In the genomic region with DNA sequence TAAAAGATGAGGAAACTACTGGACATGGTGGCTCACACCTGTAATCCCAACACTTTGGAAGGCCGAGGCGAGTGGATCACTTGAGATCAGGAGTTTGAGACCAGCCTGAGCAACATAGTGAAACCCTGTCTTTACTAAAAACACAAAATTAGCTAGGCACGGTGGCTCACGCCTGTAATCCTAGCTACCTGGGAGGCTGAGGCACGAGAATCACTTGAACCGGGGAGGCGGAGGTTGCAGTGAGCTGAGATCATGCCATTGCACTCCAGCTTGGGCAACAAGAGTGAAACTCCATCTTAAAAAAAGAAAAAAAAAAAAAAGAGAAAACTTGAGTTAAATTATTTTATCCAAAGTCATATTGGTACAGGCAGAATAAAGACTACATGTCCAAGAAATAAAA, we compare ENCODE assay signal across 11 cellular contexts. TPM values are rescaled to one million over a fixed set of nuclear protein-coding genes. Genes with fewer than 3 reads are reported as not detected.
DNase-seq lines count a peak whose midpoint lies in the region; ATAC-seq and TF ChIP-seq lines count a peak whose summit lies in the region.
"Not testable (repeated sequence)": the region's sequence is repeated elsewhere in the genome, so short reads cannot be mapped to it uniquely, and the experiment has no call there.
"Had no signal": no experiment of that assay in that cellular context is flagged by ENCODE, and none has a peak within 500 bp of the region (broad histone marks: within the 10 kb centered on the region; RNA-seq: fewer than 3 reads in every experiment).

No MANE protein-coding gene starts in this region.

- peak overlapping the region; percentile 29 to 97 (median 93) for H3K27ac Mint-ChIP-seq in CD8-positive, alpha-beta memory T cell
- peak overlapping the region; percentile 48 for H3K27ac Mint-ChIP-seq in activated T-helper 1 cell treated with anti-CD3 and anti-CD28 coated beads, Interleukin-12 subunit alpha, Interleukin-12 subunit beta, Interleukin-2, Interleukin-4 antibody, amounts not matched to agents 30 ng/mL and 10 ng/mL and 1 ng/mL, durations not matched to agents 14 hours and 24 hours and 36 hours
- peak overlapping the region; percentile 96 for H3K27ac Mint-ChIP-seq in central memory CD8-positive, alpha-beta T cell (ENCODE audit: low read depth)
- not testable (repeated sequence) for H3K27ac Mint-ChIP-seq in nephron

- H3K9me2 ChIP-seq in SU-DHL-6 (replicated peaks; ENCODE audit: insufficient read depth, low read length): not testable (repeated sequence)

- peaks cover 33% of the 10 kb centered on the region for H3F3A ChIP-seq in SU-DHL-6 (ENCODE audit: insufficient read depth)

- CTCF ChIA-PET in CD8-positive, alpha-beta memory T cell (lab: Charles Lee): not testable (repeated sequence)

- not testable (repeated sequence) for H3K4me3 ChIP-seq in CD8-positive, alpha-beta memory T cell (ENCODE audit: low read length); KMS-11 (IDR thresholded peaks at IDR 0.05; ENCODE audit: insufficient read depth, low read depth, low read length)
- H3K4me3 ChIP-seq in SU-DHL-6 (ENCODE audit: insufficient read depth, low read length, poor library complexity, severe bottlenecking) (peak overlapping the region; percentile 96), left ventricle myocardium inferior (peak overlapping the region; percentile 83), thoracic aorta (peak overlapping the region; percentile 89)

- H4K20me1 ChIP-seq in KMS-11 (ENCODE audit: insufficient read depth); SU-DHL-6 (ENCODE audit: low read depth, low read length): not testable (repeated sequence)

- H3K79me2 ChIP-seq in KMS-11 (ENCODE audit: insufficient read depth, low read depth): not testable (repeated sequence)
- H3K79me2 ChIP-seq in SU-DHL-6 (ENCODE audit: insufficient read depth, low read length): peaks cover 46% of the 10 kb centered on the region

- not testable (repeated sequence) for TF ChIP-seq CTCF in KMS-11 (conservative IDR thresholded peaks at IDR 0.05; ENCODE audit: low read depth, low read length); SU-DHL-6 (IDR thresholded peaks at IDR 0.05; ENCODE audit: insufficient read depth, low read length, poor library complexity, severe bottlenecking); left ventricle myocardium inferior (IDR thresholded peaks at IDR 0.05; ENCODE audit: borderline replicate concordance); nephron (IDR thresholded peaks at IDR 0.05; ENCODE audit: unreplicated experiment in 3 of 3); thoracic aorta (IDR thresholded peaks at IDR 0.05)

- not testable (repeated sequence) for DNase-seq in CD8-positive, alpha-beta memory T cell; activated T-helper 1 cell treated with anti-CD3 and anti-CD28 coated beads, Interleukin-12 subunit alpha, Interleukin-12 subunit beta, Interleukin-2, Interleukin-4 antibody, amounts not matched to agents 30 ng/mL and 10 ng/mL and 1 ng/mL, durations not matched to agents 14 hours and 24 hours and 36 hours (ENCODE audit: low spot score); central memory CD8-positive, alpha-beta T cell (ENCODE audit: low spot score in 2 of 2); left ventricle myocardium inferior; thoracic aorta (ENCODE audit: low spot score)

- not testable (repeated sequence) for H3K36me3 ChIP-seq in CD8-positive, alpha-beta memory T cell (ENCODE audit: insufficient read depth, low read length); KMS-11 (ENCODE audit: insufficient read depth); thoracic aorta
- H3K36me3 ChIP-seq in SU-DHL-6 (ENCODE audit: low read length) (peaks cover 41% of the 10 kb centered on the region; the same call in 1 of the 2 replicates), left ventricle myocardium inferior (peaks cover 13% of the 10 kb centered on the region)

- not testable (repeated sequence) for H2AFZ ChIP-seq in KMS-11 (ENCODE audit: low read depth); SU-DHL-6 (ENCODE audit: low read depth, low read length, severe bottlenecking)

- POLR2A ChIA-PET in CD8-positive, alpha-beta memory T cell (lab: Charles Lee): not testable (repeated sequence)

- not testable (repeated sequence) for H3K9me3 ChIP-seq in CD8-positive, alpha-beta memory T cell (ENCODE audit: low read length); SU-DHL-6 (ENCODE audit: insufficient read depth, low read length); left ventricle myocardium inferior (replicated peaks); thoracic aorta

- peaks cover 0 to 41% (median 5%) of the 10 kb centered on the region in 3 donors for H3K36me3 Mint-ChIP-seq in CD8-positive, alpha-beta memory T cell
- H3K36me3 Mint-ChIP-seq in activated T-helper 1 cell treated with anti-CD3 and anti-CD28 coated beads, Interleukin-12 subunit alpha, Interleukin-12 subunit beta, Interleukin-2, Interleukin-4 antibody, amounts not matched to agents 30 ng/mL and 10 ng/mL and 1 ng/mL, durations not matched to agents 14 hours and 24 hours and 36 hours (ENCODE audit: low read depth): peaks cover 24% of the 10 kb centered on the region
- H3K36me3 Mint-ChIP-seq in central memory CD8-positive, alpha-beta T cell (ENCODE audit: insufficient read depth): peaks cover 19% of the 10 kb centered on the region
- peaks cover 21% of the 10 kb centered on the region for H3K36me3 Mint-ChIP-seq in nephron (ENCODE audit: low read depth)

- H3K4me3 Mint-ChIP-seq in CD8-positive, alpha-beta memory T cell: peak overlapping the region; percentile 96 to 99 (median 97)
- H3K4me3 Mint-ChIP-seq in activated T-helper 1 cell treated with anti-CD3 and anti-CD28 coated beads, Interleukin-12 subunit alpha, Interleukin-12 subunit beta, Interleukin-2, Interleukin-4 antibody, amounts not matched to agents 30 ng/mL and 10 ng/mL and 1 ng/mL, durations not matched to agents 14 hours and 24 hours and 36 hours: peak overlapping the region; percentile 98
- peak overlapping the region; percentile 94 for H3K4me3 Mint-ChIP-seq in central memory CD8-positive, alpha-beta T cell
- peak overlapping the region; percentile 97 to 98 (median 98) for H3K4me3 Mint-ChIP-seq in nephron

- not testable (repeated sequence) for H3K9ac ChIP-seq in KMS-11
- H3K9ac ChIP-seq in SU-DHL-6 (ENCODE audit: low read length): peak overlapping the region; percentile 93

- peaks cover 20% of the 10 kb centered on the region for H3K4me1 ChIP-seq in CD8-positive, alpha-beta memory T cell (ENCODE audit: insufficient read depth, low read length)
- H3K4me1 ChIP-seq in KMS-11 (ENCODE audit: low read depth, poor library complexity, severe bottlenecking) (peaks cover 15% of the 10 kb centered on the region), left ventricle myocardium inferior (peaks cover 36% of the 10 kb centered on the region), thoracic aorta (ENCODE audit: control insufficient read depth in 1 of 2, low read depth in 2 of 2) (peaks cover 0 to 10% of the 10 kb centered on the region in 2 donors)

- H3K27me3 ChIP-seq in CD8-positive, alpha-beta memory T cell (ENCODE audit: insufficient read depth, low read length, poor library complexity, severe bottlenecking); KMS-11 (ENCODE audit: insufficient read depth, low read depth); SU-DHL-6 (ENCODE audit: low read length); left ventricle myocardium inferior (ENCODE audit: low read depth); thoracic aorta (replicated peaks; ENCODE audit: insufficient read depth): not testable (repeated sequence)

- not testable (repeated sequence) for H3K27me3 Mint-ChIP-seq in CD8-positive, alpha-beta memory T cell; activated T-helper 1 cell treated with anti-CD3 and anti-CD28 coated beads, Interleukin-12 subunit alpha, Interleukin-12 subunit beta, Interleukin-2, Interleukin-4 antibody, amounts not matched to agents 30 ng/mL and 10 ng/mL and 1 ng/mL, durations not matched to agents 14 hours and 24 hours and 36 hours (ENCODE audit: insufficient read depth); central memory CD8-positive, alpha-beta T cell; nephron (ENCODE audit: low read depth)

- H3K4me2 ChIP-seq in KMS-11 (peak overlapping the region; percentile 85), SU-DHL-6 (ENCODE audit: low read depth, low read length, poor library complexity, severe bottlenecking) (peak overlapping the region; percentile 94)

- not testable (repeated sequence) for ATAC-seq in central memory CD8-positive, alpha-beta T cell (replicated peaks; ENCODE audit: extremely low read depth, poor library complexity, severe bottlenecking); thoracic aorta (ENCODE audit: insufficient number of reproducible peaks, low FRiP score, low read depth)

- not testable (repeated sequence) for H3K9me3 Mint-ChIP-seq in CD8-positive, alpha-beta memory T cell; activated T-helper 1 cell treated with anti-CD3 and anti-CD28 coated beads, Interleukin-12 subunit alpha, Interleukin-12 subunit beta, Interleukin-2, Interleukin-4 antibody, amounts not matched to agents 30 ng/mL and 10 ng/mL and 1 ng/mL, durations not matched to agents 14 hours and 24 hours and 36 hours; central memory CD8-positive, alpha-beta T cell; nephron

- not testable (repeated sequence) for H3K27ac ChIP-seq in CD8-positive, alpha-beta memory T cell (ENCODE audit: low read depth, low read length); KMS-11; SU-DHL-6 (ENCODE audit: low read depth, low read length); left ventricle myocardium inferior (replicated peaks); thoracic aorta

- H3K4me1 Mint-ChIP-seq in CD8-positive, alpha-beta memory T cell: peaks cover 34 to 66% (median 56%) of the 10 kb centered on the region in 3 donors
- peaks cover 47% of the 10 kb centered on the region for H3K4me1 Mint-ChIP-seq in activated T-helper 1 cell treated with anti-CD3 and anti-CD28 coated beads, Interleukin-12 subunit alpha, Interleukin-12 subunit beta, Interleukin-2, Interleukin-4 antibody, amounts not matched to agents 30 ng/mL and 10 ng/mL and 1 ng/mL, durations not matched to agents 14 hours and 24 hours and 36 hours (ENCODE audit: low read depth)
- H3K4me1 Mint-ChIP-seq in central memory CD8-positive, alpha-beta T cell: peaks cover 39% of the 10 kb centered on the region
- H3K4me1 Mint-ChIP-seq in nephron: peaks cover 15% of the 10 kb centered on the region

- intact Hi-C loops in activated T-helper 1 cell treated with anti-CD3 and anti-CD28 coated beads, Interleukin-12 subunit alpha, Interleukin-12 subunit beta, Interleukin-2, Interleukin-4 antibody, amounts not matched to agents 30 ng/mL and 10 ng/mL and 1 ng/mL, durations not matched to agents 14 hours and 24 hours and 36 hours (cut with micrococcal nuclease): loop anchor here (5.0 to 10.0 kb wide), 4 partner anchors 636 to 1962 kb away; no protein-coding TSS in a partner anchor
- intact Hi-C loops in left ventricle myocardium inferior (cut with micrococcal nuclease): not testable (repeated sequence)

RNA-seq across cellular contexts. Expression of a gene that starts 1.3 kb away (rescaled TPM):
- total RNA-seq in CD8-positive, alpha-beta memory T cell: 10 to 100 TPM; 37.7 to 40.8 TPM
- 13.2 TPM for polyA plus RNA-seq in CD8-positive, alpha-beta memory T cell
- 27.7 and 31.2 TPM in 2 replicates for total RNA-seq in activated T-helper 1 cell treated with anti-CD3 and anti-CD28 coated beads, Interleukin-12 subunit alpha, Interleukin-12 subunit beta, Interleukin-2, Interleukin-4 antibody, amounts not matched to agents 30 ng/mL and 10 ng/mL and 1 ng/mL, durations not matched to agents 14 hours and 24 hours and 36 hours
- total RNA-seq in left ventricle myocardium inferior: 18.8 TPM
- total RNA-seq in thoracic aorta: 10 to 100 TPM in 1 of 2 donors, 1 to 10 TPM in 1; 6.6 to 11.0 TPM

RNA-seq across cellular contexts. Expression of a gene that starts 49.1 kb away (rescaled TPM):
- total RNA-seq in CD8-positive, alpha-beta memory T cell: not detected
- polyA plus RNA-seq in CD8-positive, alpha-beta memory T cell: not detected
- total RNA-seq in activated T-helper 1 cell treated with anti-CD3 and anti-CD28 coated beads, Interleukin-12 subunit alpha, Interleukin-12 subunit beta, Interleukin-2, Interleukin-4 antibody, amounts not matched to agents 30 ng/mL and 10 ng/mL and 1 ng/mL, durations not matched to agents 14 hours and 24 hours and 36 hours: 0.29 TPM in 1 of 2 replicates, not detected in the other
- total RNA-seq in left ventricle myocardium inferior (not detected), thoracic aorta (not detected)
- total RNA-seq: H4, lower lobe of right lung, suprapubic skin had no signal
